8 cellular contexts compared by ENCODE assay signal in genomic region chr2:42810126-42810970, GRCh38. TPM values are rescaled to one million over a fixed set of nuclear protein-coding genes. Genes with fewer than 3 reads are reported as not detected.
A peak's percentile ranks its signal among the peaks of the same experiment; 100 is the strongest.
DNase-seq lines count a peak whose midpoint lies in the region; ATAC-seq and TF ChIP-seq lines count a peak whose summit lies in the region.

No MANE protein-coding gene starts in this region.

- peak; percentile 93 to 98 (median 98) for DNase-seq in Peyer's patch
- peak; percentile 94 for DNase-seq in activated T-helper 1 cell treated with anti-CD3 and anti-CD28 coated beads, Interleukin-12 subunit alpha, Interleukin-12 subunit beta, Interleukin-2, Interleukin-4 antibody, amounts not matched to agents 30 ng/mL and 10 ng/mL and 1 ng/mL, durations not matched to agents 14 hours and 24 hours and 36 hours (ENCODE audit: low spot score)
- DNase-seq in fibroblast of gingiva (ENCODE audit: low read depth), result peak; percentile 97
- DNase-seq in natural killer cell, result peak; percentile 99
- DNase-seq in stimulated activated naive CD4-positive, alpha-beta T cell (lab: John Stamatoyannopoulos, UW), result peak; percentile 90 to 98 (median 95)

- no peaks in the 10 kb centered on the region for H3K9me3 Mint-ChIP-seq in activated T-helper 1 cell treated with anti-CD3 and anti-CD28 coated beads, Interleukin-12 subunit alpha, Interleukin-12 subunit beta, Interleukin-2, Interleukin-4 antibody, amounts not matched to agents 30 ng/mL and 10 ng/mL and 1 ng/mL, durations not matched to agents 14 hours and 24 hours and 36 hours
- peaks cover 3 to 7% of the 10 kb centered on the region in 2 donors for H3K9me3 Mint-ChIP-seq in natural killer cell

- ATAC-seq in GM21825 (IDR thresholded peaks at IDR 0.05; ENCODE audit: unreplicated experiment) (peak; percentile 76), natural killer cell (peak; percentile 78 to 92 (median 83))

- H3K4me1 Mint-ChIP-seq in activated T-helper 1 cell treated with anti-CD3 and anti-CD28 coated beads, Interleukin-12 subunit alpha, Interleukin-12 subunit beta, Interleukin-2, Interleukin-4 antibody, amounts not matched to agents 30 ng/mL and 10 ng/mL and 1 ng/mL, durations not matched to agents 14 hours and 24 hours and 36 hours (ENCODE audit: low read depth), result peaks cover 20% of the 10 kb centered on the region
- H3K4me1 Mint-ChIP-seq in natural killer cell, result peaks cover 28 to 30% of the 10 kb centered on the region in 2 donors

- no peaks in the 10 kb centered on the region for H3K79me2 ChIP-seq in DOHH2 (ENCODE audit: control insufficient read depth, low read length)

- peak overlapping the region; percentile 100 for H3K27ac Mint-ChIP-seq in activated T-helper 1 cell treated with anti-CD3 and anti-CD28 coated beads, Interleukin-12 subunit alpha, Interleukin-12 subunit beta, Interleukin-2, Interleukin-4 antibody, amounts not matched to agents 30 ng/mL and 10 ng/mL and 1 ng/mL, durations not matched to agents 14 hours and 24 hours and 36 hours
- H3K27ac Mint-ChIP-seq in natural killer cell, result peak overlapping the region; percentile 98 to 99

- intact Hi-C loops in activated T-helper 1 cell treated with anti-CD3 and anti-CD28 coated beads, Interleukin-12 subunit alpha, Interleukin-12 subunit beta, Interleukin-2, Interleukin-4 antibody, amounts not matched to agents 30 ng/mL and 10 ng/mL and 1 ng/mL, durations not matched to agents 14 hours and 24 hours and 36 hours (cut with micrococcal nuclease), result loop anchor here (1.0 to 5.0 kb wide), 12 partner anchors 14 to 1358 kb away; partner anchors contain the start of genes COX7A2L, LRPPRC, MTA3 and PPM1B
- intact Hi-C loops in natural killer cell (cut with micrococcal nuclease), result loop anchor here (1.0 to 5.0 kb wide), 4 partner anchors 327 to 1357 kb away; partner anchors contain the start of genes PPM1B, THADA and ZFP36L2

- H3K27me3 ChIP-seq in DOHH2 (ENCODE audit: control insufficient read depth, low read length), result no peaks in the 10 kb centered on the region
- H3K27me3 ChIP-seq in Peyer's patch, result no peaks in the 10 kb centered on the region

- H3K36me3 Mint-ChIP-seq in activated T-helper 1 cell treated with anti-CD3 and anti-CD28 coated beads, Interleukin-12 subunit alpha, Interleukin-12 subunit beta, Interleukin-2, Interleukin-4 antibody, amounts not matched to agents 30 ng/mL and 10 ng/mL and 1 ng/mL, durations not matched to agents 14 hours and 24 hours and 36 hours (ENCODE audit: low read depth), result no peaks in the 10 kb centered on the region
- H3K36me3 Mint-ChIP-seq in natural killer cell, result no peaks in the 10 kb centered on the region

- TF ChIP-seq POLR2A in Peyer's patch (IDR thresholded peaks at IDR 0.05), result peak; percentile 77 to 85

- no peaks in the 10 kb centered on the region for H3K36me3 ChIP-seq in DOHH2 (ENCODE audit: control insufficient read depth, low read length)
- H3K36me3 ChIP-seq in KOPT-K1 (ENCODE audit: insufficient read depth, low read length), result no peaks in the 10 kb centered on the region
- H3K36me3 ChIP-seq in Peyer's patch, result no peaks in the 10 kb centered on the region

- H4K20me1 ChIP-seq in DOHH2 (ENCODE audit: control insufficient read depth, insufficient read depth, low read depth, low read length), result no peaks in the 10 kb centered on the region

- peak; percentile 10 for TF ChIP-seq CTCF in DOHH2 (IDR thresholded peaks at IDR 0.05; ENCODE audit: low read depth, low read length, poor library complexity, severe bottlenecking)
- TF ChIP-seq CTCF in Peyer's patch (IDR thresholded peaks at IDR 0.05), result peak in 1 of 6 experiments; percentile 2
- peak; percentile 7 for TF ChIP-seq CTCF in natural killer cell (IDR thresholded peaks at IDR 0.05)

- peak overlapping the region; percentile 74 for H3K4me2 ChIP-seq in DOHH2 (ENCODE audit: low read length)

- H3K27me3 Mint-ChIP-seq in activated T-helper 1 cell treated with anti-CD3 and anti-CD28 coated beads, Interleukin-12 subunit alpha, Interleukin-12 subunit beta, Interleukin-2, Interleukin-4 antibody, amounts not matched to agents 30 ng/mL and 10 ng/mL and 1 ng/mL, durations not matched to agents 14 hours and 24 hours and 36 hours (ENCODE audit: insufficient read depth), result peaks cover 21% of the 10 kb centered on the region
- H3K27me3 Mint-ChIP-seq in natural killer cell (ENCODE audit: low read depth in 2 of 2), result peaks cover 3 to 5% of the 10 kb centered on the region in 2 donors

- H3K4me3 Mint-ChIP-seq in activated T-helper 1 cell treated with anti-CD3 and anti-CD28 coated beads, Interleukin-12 subunit alpha, Interleukin-12 subunit beta, Interleukin-2, Interleukin-4 antibody, amounts not matched to agents 30 ng/mL and 10 ng/mL and 1 ng/mL, durations not matched to agents 14 hours and 24 hours and 36 hours, result peak overlapping the region; percentile 89
- peak overlapping the region; percentile 96 for H3K4me3 Mint-ChIP-seq in natural killer cell

- peaks cover 10% of the 10 kb centered on the region; the same call in 1 of the 2 replicates for H3F3A ChIP-seq in DOHH2 (ENCODE audit: control insufficient read depth, insufficient read depth)

- H3K4me1 ChIP-seq in DOHH2 (ENCODE audit: control insufficient read depth, low read length) (peaks cover 24% of the 10 kb centered on the region), Peyer's patch (peaks cover 0 to 5% (median 4%) of the 10 kb centered on the region in 4 donors)

- no peaks in the 10 kb centered on the region for H3K9me2 ChIP-seq in DOHH2 (replicated peaks; ENCODE audit: control insufficient read depth, low read length)

- peak overlapping the region; percentile 72 for H3K27ac ChIP-seq in DOHH2 (ENCODE audit: low read depth, low read length)
- peak overlapping the region; percentile 92 for H3K27ac ChIP-seq in KOPT-K1 (ENCODE audit: low read depth, low read length, poor library complexity, severe bottlenecking)
- H3K27ac ChIP-seq in Peyer's patch, result peak overlapping the region; percentile 91 to 100 (median 98)

- H3K9me3 ChIP-seq in DOHH2 (ENCODE audit: control insufficient read depth, insufficient read depth, low read length), result peaks cover 5% of the 10 kb centered on the region; the same call in 1 of the 2 replicates
- peaks cover 8% of the 10 kb centered on the region for H3K9me3 ChIP-seq in KOPT-K1 (ENCODE audit: insufficient read depth, low read length, poor library complexity, severe bottlenecking)
- no peaks in the 10 kb centered on the region for H3K9me3 ChIP-seq in Peyer's patch

- H3K4me3 ChIP-seq in DOHH2 (ENCODE audit: low read length) (peak overlapping the region; percentile 71), Peyer's patch (peak overlapping the region; percentile 50 to 90 (median 58))

RNA-seq across cellular contexts. Expression of gene HAAO, which starts 18.0 kb away (rescaled TPM):
- total RNA-seq in Peyer's patch (10 to 100 TPM; 15.7 to 96.9 (median 49.7) TPM), natural killer cell (1 to 10 TPM in 1 of 3 donors, under 1 TPM in 2; 0.35 to 1.3 (median 0.68) TPM)
- 0.37 and 0.86 TPM in 2 replicates for total RNA-seq in activated T-helper 1 cell treated with anti-CD3 and anti-CD28 coated beads, Interleukin-12 subunit alpha, Interleukin-12 subunit beta, Interleukin-2, Interleukin-4 antibody, amounts not matched to agents 30 ng/mL and 10 ng/mL and 1 ng/mL, durations not matched to agents 14 hours and 24 hours and 36 hours

RNA-seq across cellular contexts. Expression of gene OXER1, which starts 46.4 kb away (rescaled TPM):
- total RNA-seq in Peyer's patch (10 to 100 TPM in 2 of 4 donors, 1 to 10 TPM in 2; 8.2 to 25.0 (median 14.5) TPM), natural killer cell (1 to 10 TPM in 1 of 3 donors, under 1 TPM in 2; 0.19 to 2.7 (median 0.41) TPM)
- total RNA-seq in activated T-helper 1 cell treated with anti-CD3 and anti-CD28 coated beads, Interleukin-12 subunit alpha, Interleukin-12 subunit beta, Interleukin-2, Interleukin-4 antibody, amounts not matched to agents 30 ng/mL and 10 ng/mL and 1 ng/mL, durations not matched to agents 14 hours and 24 hours and 36 hours, result 0.12 and 0.21 TPM in 2 replicates

Comparison
In these comparisons a context has a peak if more than half of its experiments do, and no peak if none do; other contexts are left out.
1. Peak in every context shown above with its lines: DNase-seq, ATAC-seq, H3K4me3 ChIP-seq and H3K27ac ChIP-seq.